Comparison of ENCODE assay signal across 8 cellular contexts in genomic region chr3:195906865-195907729, GRCh38. TPM values are rescaled to one million over a fixed set of nuclear protein-coding genes. Genes with fewer than 3 reads are reported as not detected.
DNase-seq lines count a peak whose midpoint lies in the region; FAIRE-seq and TF ChIP-seq lines count a peak whose summit lies in the region.

No MANE protein-coding gene starts in this region.

- H3K9me3 ChIP-seq in Loucy (ENCODE audit: insufficient read depth, low read depth, low read length) (no peaks in the 10 kb centered on the region), neural progenitor cell (ENCODE audit: low read depth) (no peaks in the 10 kb centered on the region), thymus (ENCODE audit: control insufficient read depth) (no peaks in the 10 kb centered on the region)

- H3K27ac Mint-ChIP-seq in activated CD4-positive, alpha-beta T cell treated with anti-CD3 and anti-CD28 coated beads, Interleukin-2, amount 10 ng/mL, durations not matched to agents 24 days and 14 days, result peak overlapping the region; percentile 97
- H3K27ac Mint-ChIP-seq in neural progenitor cell, result no peak overlapping the region

- H3K79me2 ChIP-seq in Loucy (ENCODE audit: insufficient read depth, low read length) (peaks cover 63% of the 10 kb centered on the region), neural progenitor cell (ENCODE audit: low read depth) (peaks cover 69% of the 10 kb centered on the region)

- no peak overlapping the region for H3K27ac ChIP-seq in neural progenitor cell
- peak overlapping the region; percentile 80 for H3K27ac ChIP-seq in thymus (ENCODE audit: low read depth)

- H3K9ac ChIP-seq in Loucy (ENCODE audit: low read depth, low read length, poor library complexity, severe bottlenecking), result peak overlapping the region; percentile 71
- no peak overlapping the region for H3K9ac ChIP-seq in neural progenitor cell

- H3K9me3 Mint-ChIP-seq in activated CD4-positive, alpha-beta T cell treated with anti-CD3 and anti-CD28 coated beads, Interleukin-2, amount 10 ng/mL, durations not matched to agents 24 days and 14 days, result no peaks in the 10 kb centered on the region
- H3K9me3 Mint-ChIP-seq in neural progenitor cell, result no peaks in the 10 kb centered on the region

- H3K4me1 Mint-ChIP-seq in activated CD4-positive, alpha-beta T cell treated with anti-CD3 and anti-CD28 coated beads, Interleukin-2, amount 10 ng/mL, durations not matched to agents 24 days and 14 days, result peaks cover 44% of the 10 kb centered on the region
- H3K4me1 Mint-ChIP-seq in neural progenitor cell, result peaks cover 32% of the 10 kb centered on the region

- intact Hi-C loops in activated CD4-positive, alpha-beta T cell treated with anti-CD3 and anti-CD28 coated beads, Interleukin-2, amount 10 ng/mL, durations not matched to agents 24 days and 14 days (cut with micrococcal nuclease), result loop anchor here (1.0 to 10.0 kb wide), 5 partner anchors 8 to 595 kb away; partner anchors contain the start of genes PPP1R2 and RNF168

- H2AFZ ChIP-seq in Loucy (ENCODE audit: low read length), result peak overlapping the region; percentile 39; the same call in 1 of the 2 replicates
- H2AFZ ChIP-seq in neural progenitor cell (replicated peaks), result no peak overlapping the region

- H3K27me3 ChIP-seq in Loucy (ENCODE audit: insufficient read depth, low read length, poor library complexity, severe bottlenecking) (no peaks in the 10 kb centered on the region), neural progenitor cell (peaks cover 32% of the 10 kb centered on the region), thymus (ENCODE audit: control insufficient read depth, insufficient read depth) (no peaks in the 10 kb centered on the region)

- peak overlapping the region; percentile 73 for H3K4me3 ChIP-seq in Loucy (ENCODE audit: low read length, poor library complexity, severe bottlenecking)
- H3K4me3 ChIP-seq in neural progenitor cell, result peak overlapping the region; percentile 95
- peak overlapping the region; percentile 87 for H3K4me3 ChIP-seq in thymus (ENCODE audit: low read length)

- TF ChIP-seq CTCF in Loucy (conservative IDR thresholded peaks at IDR 0.05; ENCODE audit: low read length), result peak; percentile 25; the same call in 1 of the 2 replicates
- TF ChIP-seq CTCF in neural progenitor cell (IDR thresholded peaks at IDR 0.05), result no peak

- DNase-seq in Ammon's horn (ENCODE audit: low spot score) (peak; percentile 70), GM19239 (ENCODE audit: insufficient read length, low spot score) (peak; percentile 59), neural progenitor cell (ENCODE audit: low spot score) (no peak), foreskin melanocyte (no peak)
- DNase-seq in activated CD4-positive, alpha-beta T cell treated with anti-CD3 and anti-CD28 coated beads, Interleukin-2, amount 10 ng/mL, durations not matched to agents 24 days and 14 days, result peak; percentile 93
- DNase-seq in effector CD4-positive, alpha-beta T cell, result peak; percentile 68

- WGBS in thymus, result 3% methylated on average over 23 of the region's 23 CpGs

- peaks cover 18% of the 10 kb centered on the region for H3K36me3 Mint-ChIP-seq in activated CD4-positive, alpha-beta T cell treated with anti-CD3 and anti-CD28 coated beads, Interleukin-2, amount 10 ng/mL, durations not matched to agents 24 days and 14 days (ENCODE audit: low read depth)
- H3K36me3 Mint-ChIP-seq in neural progenitor cell, result peaks cover 4% of the 10 kb centered on the region

- H3K4me3 Mint-ChIP-seq in activated CD4-positive, alpha-beta T cell treated with anti-CD3 and anti-CD28 coated beads, Interleukin-2, amount 10 ng/mL, durations not matched to agents 24 days and 14 days, result peak overlapping the region; percentile 90
- peak overlapping the region; percentile 90 for H3K4me3 Mint-ChIP-seq in neural progenitor cell

- peak overlapping the region; percentile 97 for H3K4me2 ChIP-seq in Loucy (ENCODE audit: low read depth, low read length, poor library complexity, severe bottlenecking)
- H3K4me2 ChIP-seq in neural progenitor cell, result peak overlapping the region; percentile 100

- peak; percentile 97 for FAIRE-seq in GM19239 (lab: Jason Lieb, UNC)

- H3F3A ChIP-seq in Loucy (ENCODE audit: low read depth) (peaks cover 8% of the 10 kb centered on the region; the same call in 1 of the 2 replicates), neural progenitor cell (ENCODE audit: low read depth) (peaks cover 16% of the 10 kb centered on the region)

- H4K20me1 ChIP-seq in Loucy (ENCODE audit: insufficient read depth, low read length, poor library complexity, severe bottlenecking) (peaks cover 28% of the 10 kb centered on the region), neural progenitor cell (ENCODE audit: low read depth) (peaks cover 44% of the 10 kb centered on the region)

- peaks cover 56% of the 10 kb centered on the region for H3K4me1 ChIP-seq in Loucy (ENCODE audit: insufficient read depth, low read length, poor library complexity, severe bottlenecking)
- peaks cover 11% of the 10 kb centered on the region for H3K4me1 ChIP-seq in neural progenitor cell
- peaks cover 8% of the 10 kb centered on the region for H3K4me1 ChIP-seq in thymus (ENCODE audit: control insufficient read depth, insufficient read depth, low read length)

- H3K27me3 Mint-ChIP-seq in activated CD4-positive, alpha-beta T cell treated with anti-CD3 and anti-CD28 coated beads, Interleukin-2, amount 10 ng/mL, durations not matched to agents 24 days and 14 days, result no peaks in the 10 kb centered on the region
- H3K27me3 Mint-ChIP-seq in neural progenitor cell (ENCODE audit: insufficient read depth, low read depth), result peaks cover 11% of the 10 kb centered on the region

- H3K36me3 ChIP-seq in Loucy (ENCODE audit: insufficient read depth, low read length) (no peaks in the 10 kb centered on the region), neural progenitor cell (no peaks in the 10 kb centered on the region), thymus (ENCODE audit: control insufficient read depth, insufficient read depth) (no peaks in the 10 kb centered on the region)

- no peaks in the 10 kb centered on the region for H3K9me2 ChIP-seq in Loucy (replicated peaks; ENCODE audit: low read depth, low read length)

RNA-seq across cellular contexts. Expression of gene TNK2, which starts 1.3 kb away (rescaled TPM):
- total RNA-seq in activated CD4-positive, alpha-beta T cell treated with anti-CD3 and anti-CD28 coated beads, Interleukin-2, amount 10 ng/mL, durations not matched to agents 24 days and 14 days, result 101 and 110 TPM in 2 replicates
- 5.4 and 19.0 TPM in 2 replicates for total RNA-seq in neural progenitor cell (ENCODE audit: low replicate concordance)
- polyA plus RNA-seq in thymus, result 101 TPM

Comparison
In these comparisons a context has a peak if more than half of its experiments do, and no peak if none do; other contexts are left out.
1. DNase-seq: peak in Ammon's horn (single experiment), GM19239 (single experiment), activated CD4-positive, alpha-beta T cell treated with anti-CD3 and anti-CD28 coated beads, Interleukin-2, amount 10 ng/mL, durations not matched to agents 24 days and 14 days (single experiment) and effector CD4-positive, alpha-beta T cell (single experiment); none in neural progenitor cell (single experiment) and foreskin melanocyte (single experiment).
2. Peak in every context shown above with its lines, with median percentiles within 50 percentile points of each other: H3K4me3 ChIP-seq.